Comparison of ENCODE assay signal across 23 cellular contexts in the genomic region with DNA sequence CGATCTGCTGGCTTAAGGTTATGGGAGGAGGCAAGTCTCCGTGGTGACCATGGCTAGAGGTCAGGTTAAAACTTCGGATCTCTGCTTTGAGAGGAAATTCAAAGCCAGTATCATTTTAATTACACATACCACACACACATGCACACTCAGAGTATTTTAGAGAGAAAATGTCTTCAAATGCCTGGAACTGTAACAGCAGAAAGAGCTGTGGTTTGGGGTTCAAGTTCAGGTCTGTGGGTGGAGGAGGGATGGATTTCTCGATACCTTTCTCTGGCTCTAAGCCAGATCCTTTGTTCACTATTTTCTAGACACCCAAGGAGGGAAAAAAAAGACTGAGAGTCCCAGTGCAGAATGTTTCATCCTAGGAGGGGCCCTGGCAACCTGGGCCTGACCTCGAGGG. TPM values are rescaled to one million over a fixed set of nuclear protein-coding genes. Genes with fewer than 3 reads are reported as not detected.
DNase-seq lines count a peak whose midpoint lies in the region; ATAC-seq and TF ChIP-seq lines count a peak whose summit lies in the region.
"Had no signal": no experiment of that assay in that cellular context is flagged by ENCODE, and none has a peak within 500 bp of the region (broad histone marks: within the 10 kb centered on the region; RNA-seq: fewer than 3 reads in every experiment).

No MANE protein-coding gene starts in this region.

- H3K4me3 ChIP-seq in Jurkat, Clone E6-1 (ENCODE audit: low read length) = no peak overlapping the region
- no peak overlapping the region for H3K4me3 ChIP-seq in osteoblast (ENCODE audit: insufficient read depth, low read length)
- H3K4me3 ChIP-seq: MG63 had no signal

- no peak overlapping the region for H3K4me2 ChIP-seq in osteoblast (ENCODE audit: insufficient read depth, low read length)

- peaks cover 12% of the 10 kb centered on the region for H3K4me1 Mint-ChIP-seq in activated CD4-positive, alpha-beta T cell treated with anti-CD3 and anti-CD28 coated beads, Interleukin-2, amount 10 ng/mL, durations not matched to agents 24 days and 14 days
- peaks cover 12% of the 10 kb centered on the region for H3K4me1 Mint-ChIP-seq in activated T-helper 17 cell treated with anti-CD3 and anti-CD28 coated beads, Interleukin-2, amount 50 U/mL, for 72 hours

- no peak overlapping the region for H3K27ac ChIP-seq in osteoblast (ENCODE audit: low read depth, low read length)

- ATAC-seq in activated T-helper 17 cell treated with anti-CD3 and anti-CD28 coated beads, Interleukin-2, amount 50 U/mL, for 72 hours (replicated peaks) = peak; percentile 67
- ATAC-seq: HepG2, PC-3 had no signal

- H3K36me3 Mint-ChIP-seq in activated CD4-positive, alpha-beta T cell treated with anti-CD3 and anti-CD28 coated beads, Interleukin-2, amount 10 ng/mL, durations not matched to agents 24 days and 14 days (ENCODE audit: low read depth) = peaks cover 16% of the 10 kb centered on the region
- peaks cover 54% of the 10 kb centered on the region for H3K36me3 Mint-ChIP-seq in activated T-helper 17 cell treated with anti-CD3 and anti-CD28 coated beads, Interleukin-2, amount 50 U/mL, for 72 hours (ENCODE audit: low read depth)

- no peaks in the 10 kb centered on the region for H3K9me3 Mint-ChIP-seq in activated CD4-positive, alpha-beta T cell treated with anti-CD3 and anti-CD28 coated beads, Interleukin-2, amount 10 ng/mL, durations not matched to agents 24 days and 14 days
- no peaks in the 10 kb centered on the region for H3K9me3 Mint-ChIP-seq in activated T-helper 17 cell treated with anti-CD3 and anti-CD28 coated beads, Interleukin-2, amount 50 U/mL, for 72 hours
- H3K9me3 Mint-ChIP-seq: CD14-positive monocyte, HFFc6 had no signal

- no peak overlapping the region for H2AFZ ChIP-seq in osteoblast (ENCODE audit: low read length)

- peaks cover 13% of the 10 kb centered on the region for H3K36me3 ChIP-seq in osteoblast (ENCODE audit: insufficient read depth, low read length)

- H4K20me1 ChIP-seq in osteoblast (ENCODE audit: insufficient read depth, low read length) = no peaks in the 10 kb centered on the region

- H3K4me1 ChIP-seq in osteoblast (ENCODE audit: insufficient read depth, low read length) = peaks cover 13% of the 10 kb centered on the region
- H3K4me1 ChIP-seq: Caco-2 had no signal

- intact Hi-C loops in activated CD4-positive, alpha-beta T cell treated with anti-CD3 and anti-CD28 coated beads, Interleukin-2, amount 10 ng/mL, durations not matched to agents 24 days and 14 days (cut with micrococcal nuclease) = no loop called here
- intact Hi-C loops in head of caudate nucleus (cut with DNase I) = no loop called here

- no peaks in the 10 kb centered on the region for H3K27me3 Mint-ChIP-seq in activated CD4-positive, alpha-beta T cell treated with anti-CD3 and anti-CD28 coated beads, Interleukin-2, amount 10 ng/mL, durations not matched to agents 24 days and 14 days
- no peaks in the 10 kb centered on the region for H3K27me3 Mint-ChIP-seq in activated T-helper 17 cell treated with anti-CD3 and anti-CD28 coated beads, Interleukin-2, amount 50 U/mL, for 72 hours

- H3K27ac Mint-ChIP-seq in activated CD4-positive, alpha-beta T cell treated with anti-CD3 and anti-CD28 coated beads, Interleukin-2, amount 10 ng/mL, durations not matched to agents 24 days and 14 days = peak overlapping the region; percentile 1
- H3K27ac Mint-ChIP-seq in activated T-helper 17 cell treated with anti-CD3 and anti-CD28 coated beads, Interleukin-2, amount 50 U/mL, for 72 hours = peak overlapping the region; percentile 44
- H3K27ac Mint-ChIP-seq: HFFc6 had no signal

- no peak for TF ChIP-seq CTCF in osteoblast (IDR thresholded peaks at IDR 0.05; ENCODE audit: extremely low read depth, low read depth, low read length)

- H3K79me2 ChIP-seq in osteoblast (ENCODE audit: insufficient read depth, low read length) = no peaks in the 10 kb centered on the region

- DNase-seq in activated CD4-positive, alpha-beta T cell treated with anti-CD3 and anti-CD28 coated beads, Interleukin-2, amount 10 ng/mL, durations not matched to agents 24 days and 14 days = no peak
- no peak for DNase-seq in activated CD4-positive, alpha-beta T cell treated with anti-CD3 and anti-CD28 coated beads for 48 hours
- DNase-seq in Jurkat, Clone E6-1 (ENCODE audit: low read depth, low spot score) = peak; percentile 59
- DNase-seq in osteoblast (ENCODE audit: insufficient read length, low spot score, missing footprints) = peak; percentile 9
- DNase-seq in ecto neural progenitor cell (ENCODE audit: low spot score) = no peak
- no peak for DNase-seq in DMS153 treated with DMSO at 0.1 percent for 48 hours (lab: John Stamatoyannopoulos, UW; ENCODE audit: unreplicated experiment)
- DNase-seq in head of caudate nucleus = no peak
- DNase-seq: 8988T, Caco-2, GDM1, HFFc6, Kasumi-1, MG63, NCI-H1048, NCI-H1436, NCI-H1930, NCI-H226, NCI-H524 treated with DMSO at 0.1 percent for 48 hours, PC-3, RPMI8226 had no signal

- no peaks in the 10 kb centered on the region for H3K27me3 ChIP-seq in osteoblast (ENCODE audit: insufficient read depth, low read length)
- H3K27me3 ChIP-seq: MG63 had no signal

- H3K9me3 ChIP-seq in osteoblast (ENCODE audit: low read depth, low read length) = no peaks in the 10 kb centered on the region
- H3K9me3 ChIP-seq: Caco-2, MG63 had no signal

- H3K4me3 Mint-ChIP-seq in activated CD4-positive, alpha-beta T cell treated with anti-CD3 and anti-CD28 coated beads, Interleukin-2, amount 10 ng/mL, durations not matched to agents 24 days and 14 days = no peak overlapping the region
- H3K4me3 Mint-ChIP-seq in activated T-helper 17 cell treated with anti-CD3 and anti-CD28 coated beads, Interleukin-2, amount 50 U/mL, for 72 hours = peak overlapping the region; percentile 35
- H3K4me3 Mint-ChIP-seq: CD14-positive monocyte, HFFc6 had no signal

RNA-seq across cellular contexts. Expression of a gene that starts 32.5 kb away (rescaled TPM):
- total RNA-seq in activated CD4-positive, alpha-beta T cell treated with anti-CD3 and anti-CD28 coated beads, Interleukin-2, amount 10 ng/mL, durations not matched to agents 24 days and 14 days = 6.3 and 6.4 TPM in 2 replicates
- 12.0 TPM for polyA plus RNA-seq in Jurkat, Clone E6-1 (2012; ENCODE audit: insufficient read depth, insufficient read length)
- 10 to 100 TPM; 14.3 to 14.7 TPM for total RNA-seq in activated T-helper 17 cell treated with anti-CD3 and anti-CD28 coated beads, Interleukin-2, amount 50 U/mL, for 72 hours
- total RNA-seq in osteoblast = 5.3 and 5.8 TPM in 2 replicates

RNA-seq across cellular contexts. Expression of a gene that starts 32.7 kb away (rescaled TPM):
- total RNA-seq in activated CD4-positive, alpha-beta T cell treated with anti-CD3 and anti-CD28 coated beads, Interleukin-2, amount 10 ng/mL, durations not matched to agents 24 days and 14 days = 38.7 TPM in 2 replicates
- polyA plus RNA-seq in Jurkat, Clone E6-1 (2012; ENCODE audit: insufficient read depth, insufficient read length) = 17.7 TPM
- total RNA-seq in activated T-helper 17 cell treated with anti-CD3 and anti-CD28 coated beads, Interleukin-2, amount 50 U/mL, for 72 hours = 10 to 100 TPM; 18.0 to 28.0 TPM
- 2.9 and 3.6 TPM in 2 replicates for total RNA-seq in osteoblast

RNA-seq across cellular contexts. Expression of a gene that starts 37.4 kb away (rescaled TPM):
- 85.5 and 85.7 TPM in 2 replicates for total RNA-seq in activated CD4-positive, alpha-beta T cell treated with anti-CD3 and anti-CD28 coated beads, Interleukin-2, amount 10 ng/mL, durations not matched to agents 24 days and 14 days
- 42.6 TPM for polyA plus RNA-seq in Jurkat, Clone E6-1 (2012; ENCODE audit: insufficient read depth, insufficient read length)
- total RNA-seq in activated T-helper 17 cell treated with anti-CD3 and anti-CD28 coated beads, Interleukin-2, amount 50 U/mL, for 72 hours = 10 to 100 TPM; 60.0 to 73.9 TPM
- 107 and 126 TPM in 2 replicates for total RNA-seq in osteoblast

Comparison
In these comparisons a context has a peak if more than half of its experiments do, and no peak if none do; other contexts are left out.
1. DNase-seq: peak in Jurkat, Clone E6-1 (single experiment) and osteoblast (single experiment); none in activated CD4-positive, alpha-beta T cell treated with anti-CD3 and anti-CD28 coated beads, Interleukin-2, amount 10 ng/mL, durations not matched to agents 24 days and 14 days (single experiment), activated CD4-positive, alpha-beta T cell treated with anti-CD3 and anti-CD28 coated beads for 48 hours (single experiment), ecto neural progenitor cell (single experiment), DMS153 treated with DMSO at 0.1 percent for 48 hours (single experiment) and head of caudate nucleus (0 of 42).